Comparison of ENCODE assay signal across 7 cellular contexts in the genomic region with DNA sequence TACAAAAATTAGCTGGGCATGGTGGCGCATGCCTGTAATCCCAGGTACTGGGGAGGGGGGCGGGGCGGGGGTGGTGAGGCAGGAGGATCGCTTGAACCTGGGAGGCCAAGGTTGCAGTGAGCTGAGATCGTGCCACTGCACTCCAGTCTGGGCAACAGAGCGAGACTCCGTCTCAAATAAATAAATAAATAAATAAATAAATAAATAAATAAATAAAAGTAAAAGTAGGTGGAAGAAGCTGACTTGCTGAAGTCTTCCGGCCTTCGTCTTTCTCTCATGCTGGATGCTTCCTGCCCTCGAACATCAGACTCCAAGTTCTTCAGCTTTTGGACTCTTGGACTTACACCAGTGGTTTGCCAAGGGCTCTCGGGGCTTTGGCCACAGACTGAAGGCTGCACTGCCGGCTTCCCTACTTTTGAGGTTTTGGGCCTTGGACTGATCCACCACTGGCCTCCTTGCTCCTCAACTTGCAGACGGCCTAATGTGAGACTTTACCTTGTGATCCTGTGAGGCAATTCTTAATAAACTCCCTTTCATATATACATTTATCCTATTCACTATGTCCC. TPM values are rescaled to one million over a fixed set of nuclear protein-coding genes. Genes with fewer than 3 reads are reported as not detected.
DNase-seq lines count a peak whose midpoint lies in the region; ATAC-seq and TF ChIP-seq lines count a peak whose summit lies in the region.
"Not testable (repeated sequence)": the region's sequence is repeated elsewhere in the genome, so short reads cannot be mapped to it uniquely, and the experiment has no call there.
"Had no signal": no experiment of that assay in that cellular context is flagged by ENCODE, and none has a peak within 500 bp of the region (broad histone marks: within the 10 kb centered on the region; RNA-seq: fewer than 3 reads in every experiment).

No MANE protein-coding gene starts in this region.

- intact Hi-C loops in IMR-90 (cut with micrococcal nuclease) = loop anchor here (2.0 kb wide), 1 partner anchor 199 kb away; no protein-coding TSS in a partner anchor
- intact Hi-C loops in dorsolateral prefrontal cortex (cut with DNase I) = loop anchor here in 1 of 2 donors (5.0 kb wide), 1 partner anchor 201 kb away; the partner anchor contains the start of gene SPRYD4

- H3K27me3 Mint-ChIP-seq in activated CD4-positive, alpha-beta memory T cell treated with anti-CD3 and anti-CD28 coated beads, Interleukin-2, amount 10 ng/mL, durations not matched to agents 7 days and 5 days; progenitor cell of endocrine pancreas: not testable (repeated sequence)

- H3K36me3 Mint-ChIP-seq in activated CD4-positive, alpha-beta memory T cell treated with anti-CD3 and anti-CD28 coated beads, Interleukin-2, amount 10 ng/mL, durations not matched to agents 7 days and 5 days (ENCODE audit: low read depth); progenitor cell of endocrine pancreas (ENCODE audit: insufficient read depth): not testable (repeated sequence)

- H2BK120ac ChIP-seq in IMR-90 (ENCODE audit: low read depth, low read length) = 0 out of 2 replicates have a peak overlapping the region, but pooled peaks have one; percentile 73

- peak overlapping the region; percentile 82 for H3K14ac ChIP-seq in IMR-90 (replicated peaks; ENCODE audit: low read depth, low read length)

- not testable (repeated sequence) for H3K56ac ChIP-seq in IMR-90 (ENCODE audit: extremely low read depth, insufficient read depth, low read length)

- H2AK9ac ChIP-seq in IMR-90 (replicated peaks; ENCODE audit: low read depth, low read length, poor library complexity) = peak overlapping the region; percentile 96

- not testable (repeated sequence) for BruUV-seq in IMR-90 (replicated peaks; lab: Mats Ljungman, UMichigan)

- peak overlapping the region; percentile 87 for H3K4me3 Mint-ChIP-seq in activated CD4-positive, alpha-beta memory T cell treated with anti-CD3 and anti-CD28 coated beads, Interleukin-2, amount 10 ng/mL, durations not matched to agents 7 days and 5 days
- H3K4me3 Mint-ChIP-seq in progenitor cell of endocrine pancreas (ENCODE audit: low read depth) = peak overlapping the region; percentile 90

- WGBS in IMR-90 (ENCODE audit: extremely low coverage in 2 of 2, insufficient read length in 1 of 2), 2 experiments = 68% methylated on average over 6 of the region's 13 CpGs; no CpG with 5 or more reads in 1 of the 2 experiments

- peak overlapping the region; percentile 80 for H3K27ac Mint-ChIP-seq in activated CD4-positive, alpha-beta memory T cell treated with anti-CD3 and anti-CD28 coated beads, Interleukin-2, amount 10 ng/mL, durations not matched to agents 7 days and 5 days
- H3K27ac Mint-ChIP-seq in progenitor cell of endocrine pancreas = peak overlapping the region; percentile 96

- H2BK5ac ChIP-seq in IMR-90 (ENCODE audit: low read depth, low read length, poor library complexity, severe bottlenecking) = peak overlapping the region; percentile 78

- H4K20me1 ChIP-seq in IMR-90 (ENCODE audit: insufficient read depth, low read length) = not testable (repeated sequence)

- peak overlapping the region; percentile 100 for H2AFZ ChIP-seq in IMR-90 (replicated peaks; ENCODE audit: low read length, poor library complexity)

- CTCF ChIA-PET in IMR-90 (lab: Yijun Ruan, JAX) = interaction anchor here (0.6 to 1.4 kb wide), 2 partner anchors 32 to 45 kb away, joined by 3 to 4 read pairs; partner anchors contain the start of gene RNF41
- CTCF ChIA-PET in activated CD4-positive, alpha-beta memory T cell treated with anti-CD3 and anti-CD28 coated beads, Interleukin-2, amount 10 ng/mL, durations not matched to agents 7 days and 5 days (lab: Charles Lee) = interaction anchor here (0.6 to 3.3 kb wide), 14 partner anchors 8 to 198 kb away, joined by 3 to 19 read pairs (median 4); partner anchors contain the start of genes ANKRD52, CS, RNF41 and SMARCC2

- TF ChIP-seq RAD21 in IMR-90 (IDR thresholded peaks at IDR 0.05; ENCODE audit: low read length) = not testable (repeated sequence)

- peak overlapping the region; percentile 73 for H3K9ac ChIP-seq in IMR-90 (ENCODE audit: low read depth, low read length)

- in situ Hi-C loops in IMR-90 (cut with MboI; ENCODE audit: low sequenced_read_pairs) = not testable (repeated sequence)

- peak overlapping the region; percentile 77 for H3K4ac ChIP-seq in IMR-90 (ENCODE audit: low read depth, low read length)

- peak overlapping the region; percentile 83 for H3K4me2 ChIP-seq in IMR-90 (ENCODE audit: low read depth, low read length)

- H3K4me3 ChIP-seq in IMR-90 (ENCODE audit: insufficient read depth, low read depth, low read length) = peak overlapping the region; percentile 61
- H3K4me3 ChIP-seq in dorsolateral prefrontal cortex = peak overlapping the region; percentile 62 to 94 (median 77)

- not testable (repeated sequence) for H3K9me1 ChIP-seq in IMR-90 (ENCODE audit: insufficient read depth, low read length)

- not testable (repeated sequence) for DNase-seq in IMR-90; activated CD4-positive, alpha-beta memory T cell treated with anti-CD3 and anti-CD28 coated beads, Interleukin-2, amount 10 ng/mL, durations not matched to agents 7 days and 5 days; dorsolateral prefrontal cortex; progenitor cell of endocrine pancreas (ENCODE audit: low spot score, unreplicated experiment)

- TF ChIP-seq POLR2A in IMR-90 (IDR thresholded peaks at IDR 0.05; ENCODE audit: low read depth, low read length) = not testable (repeated sequence)

- H3K9me3 Mint-ChIP-seq in activated CD4-positive, alpha-beta memory T cell treated with anti-CD3 and anti-CD28 coated beads, Interleukin-2, amount 10 ng/mL, durations not matched to agents 7 days and 5 days; progenitor cell of endocrine pancreas (ENCODE audit: low read depth): not testable (repeated sequence)

- H4K8ac ChIP-seq in IMR-90 (ENCODE audit: low read depth in 2 of 2, low read length in 2 of 2) = peak overlapping the region; percentile 33 to 74; a peak in 2 of 4 replicates

- peaks cover 0 to 21% of the 10 kb centered on the region in 2 experiments; a peak in 2 of 4 replicates for H3K79me1 ChIP-seq in IMR-90 (ENCODE audit: low read depth in 1 of 2, low read length in 2 of 2)

- peaks cover 11% of the 10 kb centered on the region for H3K36me3 ChIP-seq in IMR-90 (ENCODE audit: control insufficient read depth, insufficient read depth, low read length)

- peak overlapping the region; percentile 92 for H4K91ac ChIP-seq in IMR-90 (ENCODE audit: insufficient read depth, low read depth, low read length)

- peaks cover 13% of the 10 kb centered on the region for H3K4me1 ChIP-seq in IMR-90 (ENCODE audit: control insufficient read depth, insufficient read depth, low read length)

- H3K27ac ChIP-seq in 22Rv1 (peak overlapping the region; percentile 83), IMR-90 (ENCODE audit: insufficient read depth, low read length) (peak overlapping the region; percentile 78), dorsolateral prefrontal cortex (peak overlapping the region; percentile 34 to 96 (median 89)), layer of hippocampus (ENCODE audit: low read depth, low read length) (peak overlapping the region; percentile 92)

- H3K4me1 Mint-ChIP-seq in activated CD4-positive, alpha-beta memory T cell treated with anti-CD3 and anti-CD28 coated beads, Interleukin-2, amount 10 ng/mL, durations not matched to agents 7 days and 5 days = peaks cover 21% of the 10 kb centered on the region
- peaks cover 10% of the 10 kb centered on the region for H3K4me1 Mint-ChIP-seq in progenitor cell of endocrine pancreas (ENCODE audit: low read depth)

- TF ChIP-seq CTCF in 22Rv1 (IDR thresholded peaks at IDR 0.05); IMR-90 (conservative IDR thresholded peaks at IDR 0.05; ENCODE audit: low read depth, low read length); dorsolateral prefrontal cortex (IDR thresholded peaks at IDR 0.05 in 54 of 56, conservative IDR thresholded peaks at IDR 0.05 in 2 of 56; ENCODE audit: low read depth in 1 of 56, partially characterized antibody in 56 of 56); progenitor cell of endocrine pancreas (IDR thresholded peaks at IDR 0.05; ENCODE audit: unreplicated experiment): not testable (repeated sequence)

- H3K9me3 ChIP-seq in IMR-90 (ENCODE audit: control insufficient read depth, insufficient read depth, low read length) = not testable (repeated sequence)

- H2AK5ac ChIP-seq in IMR-90 (ENCODE audit: low read depth, low read length) = peak overlapping the region; percentile 62; the same call in 1 of the 2 replicates

- H3K27me3 ChIP-seq in IMR-90 (ENCODE audit: control insufficient read depth, insufficient read depth, low read length); dorsolateral prefrontal cortex; layer of hippocampus (ENCODE audit: control insufficient read depth, insufficient read depth, low read length): not testable (repeated sequence)

- H4K5ac ChIP-seq in IMR-90 (ENCODE audit: low read depth, low read length) = peak overlapping the region; percentile 13

- peak overlapping the region; percentile 47; the same call in 1 of the 3 replicates for H2BK15ac ChIP-seq in IMR-90 (ENCODE audit: low read depth, low read length)

- H2BK20ac ChIP-seq in IMR-90 (ENCODE audit: low read depth, low read length) = not testable (repeated sequence)

- dilution Hi-C loops in IMR-90 (cut with HindIII; ENCODE audit: low sequenced_read_pairs, unreplicated experiment) = not testable (repeated sequence)

- not testable (repeated sequence) for H3K18ac ChIP-seq in IMR-90 (ENCODE audit: low read depth, low read length)

- POLR2A ChIA-PET in IMR-90 (lab: Charles Lee; ENCODE audit: unreplicated experiment) = not testable (repeated sequence)
- POLR2A ChIA-PET in activated CD4-positive, alpha-beta memory T cell treated with anti-CD3 and anti-CD28 coated beads, Interleukin-2, amount 10 ng/mL, durations not matched to agents 7 days and 5 days (lab: Charles Lee) = interaction anchor here (1.1 to 2.2 kb wide), 7 partner anchors 8 to 157 kb away, joined by 3 to 20 read pairs (median 7); partner anchors contain the start of genes ANKRD52, CS, RNF41 and STAT2

- ATAC-seq in IMR-90 (ENCODE audit: low read depth) = not testable (repeated sequence)

- H3K23ac ChIP-seq in IMR-90 (ENCODE audit: low read depth, low read length) = peak overlapping the region; percentile 86; the same call in 1 of the 2 replicates

RNA-seq across cellular contexts. Expression of gene COQ10A, which starts 0.6 kb away (rescaled TPM):
- total RNA-seq in IMR-90 (2012; rRNA removed) = 4.7 TPM in 2 replicates
- 10.2 and 10.8 TPM in 2 replicates for polyA plus RNA-seq in IMR-90 (2012; rRNA removed)
- 4.8 and 6.9 TPM in 2 replicates for polyA plus RNA-seq in IMR-90 (2012; cell fraction: cytosol; rRNA removed)
- 45.7 and 51.7 TPM in 2 replicates for polyA plus RNA-seq in IMR-90 (2012; cell fraction: nucleus; rRNA removed; ENCODE audit: low replicate concordance)
- total RNA-seq in activated CD4-positive, alpha-beta memory T cell treated with anti-CD3 and anti-CD28 coated beads, Interleukin-2, amount 10 ng/mL, durations not matched to agents 7 days and 5 days = 10 to 100 TPM; 12.8 to 16.7 TPM
- total RNA-seq in dorsolateral prefrontal cortex = 10 to 100 TPM; 10.0 to 26.9 (median 17.8) TPM
- total RNA-seq in progenitor cell of endocrine pancreas = 23.6 and 24.6 TPM in 2 replicates

RNA-seq across cellular contexts. Expression of gene ANKRD52, which starts 8.0 kb away (rescaled TPM):
- total RNA-seq in IMR-90 (2012; rRNA removed) (15.4 and 16.1 TPM in 2 replicates), dorsolateral prefrontal cortex (10 to 100 TPM; 32.7 to 75.7 (median 55.2) TPM), progenitor cell of endocrine pancreas (60.3 and 64.3 TPM in 2 replicates)
- 35.9 and 36.2 TPM in 2 replicates for polyA plus RNA-seq in IMR-90 (2012; rRNA removed)
- polyA plus RNA-seq in IMR-90 (2012; cell fraction: cytosol; rRNA removed) = 21.3 and 23.2 TPM in 2 replicates
- 93.6 and 111 TPM in 2 replicates for polyA plus RNA-seq in IMR-90 (2012; cell fraction: nucleus; rRNA removed; ENCODE audit: low replicate concordance)
- 10 to 100 TPM; 46.4 to 50.1 TPM for total RNA-seq in activated CD4-positive, alpha-beta memory T cell treated with anti-CD3 and anti-CD28 coated beads, Interleukin-2, amount 10 ng/mL, durations not matched to agents 7 days and 5 days

RNA-seq across cellular contexts. Expression of gene CS, which starts 34.0 kb away (rescaled TPM):
- total RNA-seq in IMR-90 (2012; rRNA removed) = 90.5 and 139 TPM in 2 replicates
- 120 and 146 TPM in 2 replicates for polyA plus RNA-seq in IMR-90 (2012; rRNA removed)
- 47.1 and 68.1 TPM in 2 replicates for polyA plus RNA-seq in IMR-90 (2012; cell fraction: cytosol; rRNA removed)
- 84.3 and 157 TPM in 2 replicates for polyA plus RNA-seq in IMR-90 (2012; cell fraction: nucleus; rRNA removed; ENCODE audit: low replicate concordance)
- total RNA-seq in activated CD4-positive, alpha-beta memory T cell treated with anti-CD3 and anti-CD28 coated beads, Interleukin-2, amount 10 ng/mL, durations not matched to agents 7 days and 5 days = 100 to 1,000 TPM; 188 to 193 TPM
- total RNA-seq in dorsolateral prefrontal cortex = 100 to 1,000 TPM; 122 to 244 (median 194) TPM
- 209 and 216 TPM in 2 replicates for total RNA-seq in progenitor cell of endocrine pancreas

RNA-seq across cellular contexts. Expression of gene SLC39A5, which starts 36.3 kb away (rescaled TPM):
- not detected in 2 replicates for total RNA-seq in IMR-90 (2012; rRNA removed)
- not detected in 2 replicates for polyA plus RNA-seq in IMR-90 (2012; rRNA removed)
- polyA plus RNA-seq in IMR-90 (2012; cell fraction: cytosol; rRNA removed) = 0.02 TPM in 1 of 2 replicates, not detected in the other
- polyA plus RNA-seq in IMR-90 (2012; cell fraction: nucleus; rRNA removed; ENCODE audit: low replicate concordance) = 0.77 and 0.96 TPM in 2 replicates
- total RNA-seq in activated CD4-positive, alpha-beta memory T cell treated with anti-CD3 and anti-CD28 coated beads, Interleukin-2, amount 10 ng/mL, durations not matched to agents 7 days and 5 days = 1 to 10 TPM in 1 of 2 experiments, under 1 TPM in 1; 0.80 to 1.2 TPM
- 1 to 10 TPM in 18 of 120 experiments, under 1 TPM in 22, not detected in 80; 0.20 to 2.8 (median 0.97) TPM for total RNA-seq in dorsolateral prefrontal cortex
- 62.9 and 65.2 TPM in 2 replicates for total RNA-seq in progenitor cell of endocrine pancreas
- total RNA-seq: left ventricle myocardium superior had no signal

RNA-seq across cellular contexts. Expression of gene NABP2, which starts 42.0 kb away (rescaled TPM):
- 29.2 and 31.4 TPM in 2 replicates for total RNA-seq in IMR-90 (2012; rRNA removed)
- 37.4 and 42.5 TPM in 2 replicates for polyA plus RNA-seq in IMR-90 (2012; rRNA removed)
- polyA plus RNA-seq in IMR-90 (2012; cell fraction: cytosol; rRNA removed) = 32.7 and 41.6 TPM in 2 replicates
- polyA plus RNA-seq in IMR-90 (2012; cell fraction: nucleus; rRNA removed; ENCODE audit: low replicate concordance) = 6.7 and 10.2 TPM in 2 replicates
- total RNA-seq in activated CD4-positive, alpha-beta memory T cell treated with anti-CD3 and anti-CD28 coated beads, Interleukin-2, amount 10 ng/mL, durations not matched to agents 7 days and 5 days = 10 to 100 TPM; 49.6 to 52.3 TPM
- 10 to 100 TPM; 32.1 to 66.4 (median 49.1) TPM for total RNA-seq in dorsolateral prefrontal cortex
- 37.9 and 40.5 TPM in 2 replicates for total RNA-seq in progenitor cell of endocrine pancreas
